Comparison of ENCODE assay signal across 20 cellular contexts in the genomic region with DNA sequence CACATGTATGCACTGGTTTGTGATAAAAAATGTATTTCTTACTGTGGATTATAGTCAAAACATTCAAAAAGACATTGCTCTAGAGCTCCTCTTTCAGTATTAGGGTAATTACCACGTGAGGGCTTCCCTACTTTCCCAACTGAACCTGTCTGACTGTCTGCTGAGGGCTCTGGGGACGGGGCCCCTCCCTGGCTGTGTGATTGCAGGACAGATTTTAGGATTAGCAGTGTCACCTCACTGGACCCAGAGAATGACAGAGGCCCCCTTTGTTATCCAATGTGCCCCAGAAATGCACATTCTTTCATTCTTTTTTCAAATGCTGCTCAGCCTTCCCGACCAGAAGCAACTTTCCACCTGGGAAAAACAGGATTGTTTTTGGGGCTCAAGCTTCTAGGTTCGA. TPM values are rescaled to one million over a fixed set of nuclear protein-coding genes. Genes with fewer than 3 reads are reported as not detected.
DNase-seq lines count a peak whose midpoint lies in the region; ATAC-seq and TF ChIP-seq lines count a peak whose summit lies in the region.
"Had no signal": no experiment of that assay in that cellular context is flagged by ENCODE, and none has a peak within 500 bp of the region (broad histone marks: within the 10 kb centered on the region; RNA-seq: fewer than 3 reads in every experiment).

No MANE protein-coding gene starts in this region.

- H2AK5ac ChIP-seq in H9 (ENCODE audit: insufficient read length, low read length): no peak overlapping the region
- H2AK5ac ChIP-seq in mesendoderm (ENCODE audit: low read length): no peak overlapping the region

- H3K79me2 ChIP-seq in H9 (ENCODE audit: insufficient read depth, low read length) (no peaks in the 10 kb centered on the region), mesendoderm (ENCODE audit: control insufficient read depth, insufficient read depth, low read length) (no peaks in the 10 kb centered on the region)

- H3K27ac Mint-ChIP-seq in Caco-2 (ENCODE audit: unreplicated experiment) (peak overlapping the region; percentile 79), H9 (peak overlapping the region in 1 of 3 experiments; percentile 85; a peak in 1 of 7 replicates), WTC11 (no peak overlapping the region), chondrocyte (ENCODE audit: unreplicated experiment) (no peak overlapping the region)
- H3K27ac Mint-ChIP-seq: CD4-positive, alpha-beta memory T cell had no signal

- peaks cover 2% of the 10 kb centered on the region for H4K20me1 ChIP-seq in H9 (ENCODE audit: control insufficient read depth, insufficient read depth, insufficient read length)

- H3K9me3 Mint-ChIP-seq in Caco-2 (ENCODE audit: unreplicated experiment): no peaks in the 10 kb centered on the region
- H3K9me3 Mint-ChIP-seq in H9: peaks cover 0 to 5% of the 10 kb centered on the region in 2 experiments; a peak in 3 of 5 replicates
- H3K9me3 Mint-ChIP-seq in WTC11: no peaks in the 10 kb centered on the region
- peaks cover 4% of the 10 kb centered on the region for H3K9me3 Mint-ChIP-seq in chondrocyte (ENCODE audit: low read depth)
- H3K9me3 Mint-ChIP-seq: CD4-positive, alpha-beta memory T cell had no signal

- no peaks in the 10 kb centered on the region for H3K23me2 ChIP-seq in H9 (ENCODE audit: insufficient read length, low read depth, low read length, poor library complexity, severe bottlenecking)

- H3K14ac ChIP-seq in H9 (ENCODE audit: insufficient read depth, low read length): no peak overlapping the region

- H3K27me3 ChIP-seq in Caco-2 (replicated peaks; ENCODE audit: control insufficient read depth, insufficient read depth, low read length): no peaks in the 10 kb centered on the region
- H3K27me3 ChIP-seq in H9 (ENCODE audit: insufficient read depth, low read length): peaks cover 48% of the 10 kb centered on the region
- peaks cover 7% of the 10 kb centered on the region for H3K27me3 ChIP-seq in mesendoderm (ENCODE audit: insufficient read depth, low read length, poor library complexity)

- H3K27ac ChIP-seq in H9 (ENCODE audit: insufficient read length, low read depth, low read length): no peak overlapping the region
- H3K27ac ChIP-seq in mesendoderm (ENCODE audit: low read depth, low read length): no peak overlapping the region
- H3K27ac ChIP-seq: HL-60, SJSA1 had no signal

- no peak overlapping the region for H3K18ac ChIP-seq in H9 (ENCODE audit: insufficient read length, low read depth, low read length)
- H3K18ac ChIP-seq in mesendoderm (ENCODE audit: low read length): no peak overlapping the region

- H2BK20ac ChIP-seq in H9 (ENCODE audit: low read depth, low read length, poor library complexity, severe bottlenecking): no peak overlapping the region

- H3K56ac ChIP-seq in H9 (ENCODE audit: insufficient read length, low read depth, low read length) (no peak overlapping the region), mesendoderm (ENCODE audit: low read length) (peak overlapping the region; percentile 3)

- peak overlapping the region; percentile 55 for H3K4me3 Mint-ChIP-seq in Caco-2 (ENCODE audit: unreplicated experiment)
- H3K4me3 Mint-ChIP-seq in H9: peak overlapping the region in 1 of 2 experiments; percentile 51; a peak in 1 of 5 replicates
- H3K4me3 Mint-ChIP-seq in WTC11: no peak overlapping the region
- no peak overlapping the region for H3K4me3 Mint-ChIP-seq in chondrocyte (ENCODE audit: unreplicated experiment)
- H3K4me3 Mint-ChIP-seq: CD4-positive, alpha-beta memory T cell had no signal

- H3K23ac ChIP-seq in H9 (ENCODE audit: insufficient read length, low read depth, low read length): no peak overlapping the region
- H3K23ac ChIP-seq in mesendoderm (ENCODE audit: low read length): no peak overlapping the region

- H3K4me1 ChIP-seq in Caco-2 (peaks cover 45% of the 10 kb centered on the region), H9 (ENCODE audit: insufficient read depth, low read length) (peaks cover 2% of the 10 kb centered on the region; the same call in 1 of the 2 replicates), mesendoderm (ENCODE audit: control insufficient read depth, low read depth, low read length) (peaks cover 12% of the 10 kb centered on the region)
- H3K4me1 ChIP-seq: SJSA1 had no signal

- H2BK5ac ChIP-seq in H9 (ENCODE audit: insufficient read length, low read length) (no peak overlapping the region), mesendoderm (ENCODE audit: low read length) (no peak overlapping the region)

- no peak overlapping the region for H2AFZ ChIP-seq in H9 (ENCODE audit: low read length)

- H3K79me1 ChIP-seq in H9 (ENCODE audit: insufficient read depth, low read depth, low read length, poor library complexity, severe bottlenecking): no peaks in the 10 kb centered on the region
- no peaks in the 10 kb centered on the region for H3K79me1 ChIP-seq in mesendoderm (ENCODE audit: low read length)

- ATAC-seq in WTC11 (peak; percentile 7; the same call in 1 of the 2 replicates), HG03521 (IDR thresholded peaks at IDR 0.05; ENCODE audit: unreplicated experiment) (no peak)
- ATAC-seq: HepG2 had no signal

- H2BK120ac ChIP-seq in H9 (ENCODE audit: low read depth, low read length, poor library complexity, severe bottlenecking) (no peak overlapping the region), mesendoderm (ENCODE audit: low read depth, low read length) (no peak overlapping the region)

- H3K36me3 ChIP-seq in Caco-2 (ENCODE audit: control insufficient read depth, insufficient read depth, low read length) (no peaks in the 10 kb centered on the region), mesendoderm (ENCODE audit: control insufficient read depth, insufficient read depth, low read length) (no peaks in the 10 kb centered on the region)
- H3K36me3 ChIP-seq: SJSA1 had no signal

- H3K4me2 ChIP-seq in H9 (ENCODE audit: insufficient read depth, insufficient read length, low read length): no peak overlapping the region
- H3K4me2 ChIP-seq in mesendoderm (ENCODE audit: low read length): no peak overlapping the region

- H3K27me3 Mint-ChIP-seq in Caco-2 (ENCODE audit: insufficient read depth, unreplicated experiment) (no peaks in the 10 kb centered on the region), H9 (ENCODE audit: low read depth) (peaks cover 99% of the 10 kb centered on the region), WTC11 (ENCODE audit: low read depth) (peaks cover 99% of the 10 kb centered on the region), chondrocyte (ENCODE audit: low read depth) (peaks cover 40% of the 10 kb centered on the region)

- DNase-seq in Caco-2: peak; percentile 54 to 62
- peak; percentile 15 for DNase-seq in H9
- DNase-seq in WTC11 (ENCODE audit: low spot score): no peak
- DNase-seq in mesendoderm: no peak
- no peak for DNase-seq in chondrocyte (ENCODE audit: low spot score)
- DNase-seq in 8988T: no peak
- DNase-seq: C1 segment of cervical spinal cord; CD4-positive, alpha-beta memory T cell; GOT3; Karpas-422; NCI-H1436; NCI-H187; NCI-H446; NCI-H524 treated with DMSO at 0.1 percent for 48 hours; Right ventricle myocardium superior; RPMI8226 had no signal

- no peak overlapping the region for H2BK12ac ChIP-seq in H9 (ENCODE audit: insufficient read length, low read depth, low read length)

- H4K8ac ChIP-seq in H9 (replicated peaks; ENCODE audit: insufficient read length, low read depth, low read length): no peak overlapping the region
- H4K8ac ChIP-seq in mesendoderm (ENCODE audit: low read depth, low read length): no peak overlapping the region

- no peak overlapping the region for H3K9ac ChIP-seq in H9 (ENCODE audit: extremely low read depth, insufficient read length, low read length)
- no peak overlapping the region for H3K9ac ChIP-seq in mesendoderm (ENCODE audit: low read length)

- H3K9me3 ChIP-seq in Caco-2 (no peaks in the 10 kb centered on the region), H9 (ENCODE audit: control insufficient read depth, low read depth, low read length) (no peaks in the 10 kb centered on the region)
- H3K9me3 ChIP-seq: SJSA1 had no signal

- POLR2A ChIA-PET in Caco-2 (lab: Charles Lee) (interaction anchor here (1.0 kb wide), 1 partner anchor 141 kb away, joined by 3 read pairs; the partner anchor contains the start of gene SMNDC1), WTC11 (lab: Charles Lee) (no interaction called here)

- H3K36me3 Mint-ChIP-seq in Caco-2 (ENCODE audit: insufficient read depth, unreplicated experiment) (no peaks in the 10 kb centered on the region), H9 (ENCODE audit: insufficient read depth in 1 of 3, low read depth in 3 of 3) (no peaks in the 10 kb centered on the region; a peak in 2 of 7 replicates), WTC11 (no peaks in the 10 kb centered on the region), chondrocyte (ENCODE audit: low read depth) (no peaks in the 10 kb centered on the region)
- H3K36me3 Mint-ChIP-seq: CD4-positive, alpha-beta memory T cell had no signal

- H3K4me3 ChIP-seq in Caco-2 (ENCODE audit: low read depth, low read length): no peak overlapping the region
- no peak overlapping the region for H3K4me3 ChIP-seq in mesendoderm (ENCODE audit: low read length)
- H3K4me3 ChIP-seq: SJSA1 had no signal

- H3T11ph ChIP-seq in H9 (ENCODE audit: low read length): no peak overlapping the region

- no peak overlapping the region for H4K91ac ChIP-seq in H9 (ENCODE audit: insufficient read length, low read depth, low read length)

- H2BK15ac ChIP-seq in H9 (ENCODE audit: low read depth, low read length): no peak overlapping the region
- H2BK15ac ChIP-seq in mesendoderm (replicated peaks; ENCODE audit: low read depth): no peak overlapping the region

- H3K4me1 Mint-ChIP-seq in Caco-2 (ENCODE audit: low read depth, unreplicated experiment): peaks cover 34% of the 10 kb centered on the region
- H3K4me1 Mint-ChIP-seq in H9: peaks cover 29 to 38% of the 10 kb centered on the region in 2 experiments
- peaks cover 31% of the 10 kb centered on the region for H3K4me1 Mint-ChIP-seq in WTC11
- no peaks in the 10 kb centered on the region for H3K4me1 Mint-ChIP-seq in chondrocyte (ENCODE audit: low read depth)

- no peak overlapping the region for H3K4ac ChIP-seq in H9 (ENCODE audit: low read depth, low read length)
- H3K4ac ChIP-seq in mesendoderm (ENCODE audit: low read depth, low read length): no peak overlapping the region

- CTCF ChIA-PET in Caco-2 (lab: Charles Lee): interaction anchor here (0.7 to 1.0 kb wide), 2 partner anchors 17 to 58 kb away, joined by 4 to 5 read pairs; no protein-coding TSS in a partner anchor
- CTCF ChIA-PET in WTC11 (lab: Charles Lee): interaction anchor here (1.3 kb wide), 1 partner anchor 60 kb away, joined by 3 read pairs; no protein-coding TSS in a partner anchor

- BruUV-seq in Caco-2 (replicated peaks; lab: Mats Ljungman, UMichigan): no TSS peak

- no peak for TF ChIP-seq CTCF in Caco-2 (IDR thresholded peaks at IDR 0.05; ENCODE audit: insufficient read depth in 1 of 2, low read depth in 1 of 2, low read length in 1 of 2, severe bottlenecking in 1 of 2, unreplicated experiment in 1 of 2)
- no peak for TF ChIP-seq CTCF in H9 (conservative IDR thresholded peaks at IDR 0.05)
- no peak for TF ChIP-seq CTCF in WTC11 (IDR thresholded peaks at IDR 0.05)
- no peak for TF ChIP-seq CTCF in chondrocyte (IDR thresholded peaks at IDR 0.05)

- H4K5ac ChIP-seq in H9 (ENCODE audit: insufficient read length, low read depth, low read length) (no peak overlapping the region), mesendoderm (ENCODE audit: low read length) (no peak overlapping the region)

- intact Hi-C loops in Caco-2 (cut with micrococcal nuclease; ENCODE audit: unreplicated experiment): loop anchor here (1.0 to 2.0 kb wide), 4 partner anchors 17 to 61 kb away; partner anchors contain the start of gene MXI1

- no CpG with 5 or more reads among the region's 4 CpGs for WGBS in H9 (ENCODE audit: extremely low coverage, insufficient read length, low lambda C conversion rate)
- no CpG with 5 or more reads among the region's 4 CpGs for WGBS in mesendoderm (ENCODE audit: extremely low coverage, insufficient coverage, low lambda C conversion rate)

RNA-seq across cellular contexts. Expression of gene MXI1, which starts 43.6 kb away (rescaled TPM):
- total RNA-seq in Caco-2 (2022): 9.1 and 11.0 TPM in 2 replicates
- 5.6 TPM in 2 replicates for total RNA-seq in H9 (2021)
- 16.6 to 23.9 TPM (median 21.6 TPM) in 3 replicates for total RNA-seq in WTC11 (2021)
- 4.7 TPM for polyA plus RNA-seq in mesendoderm (2013, experiment 1 of 2)
- polyA plus RNA-seq in mesendoderm (2013, experiment 2 of 2): 4.4 TPM
- 17.0 to 30.2 TPM (median 26.8 TPM) in 3 replicates for total RNA-seq in chondrocyte

Comparison
In these comparisons a context has a peak if more than half of its experiments do, and no peak if none do; other contexts are left out.
1. DNase-seq: peak in Caco-2 (2 of 2) and H9 (single experiment); none in WTC11 (single experiment), mesendoderm (single experiment), chondrocyte (single experiment) and 8988T (single experiment).